Comparison of ENCODE assay signal across 1 cellular context in the genomic region with DNA sequence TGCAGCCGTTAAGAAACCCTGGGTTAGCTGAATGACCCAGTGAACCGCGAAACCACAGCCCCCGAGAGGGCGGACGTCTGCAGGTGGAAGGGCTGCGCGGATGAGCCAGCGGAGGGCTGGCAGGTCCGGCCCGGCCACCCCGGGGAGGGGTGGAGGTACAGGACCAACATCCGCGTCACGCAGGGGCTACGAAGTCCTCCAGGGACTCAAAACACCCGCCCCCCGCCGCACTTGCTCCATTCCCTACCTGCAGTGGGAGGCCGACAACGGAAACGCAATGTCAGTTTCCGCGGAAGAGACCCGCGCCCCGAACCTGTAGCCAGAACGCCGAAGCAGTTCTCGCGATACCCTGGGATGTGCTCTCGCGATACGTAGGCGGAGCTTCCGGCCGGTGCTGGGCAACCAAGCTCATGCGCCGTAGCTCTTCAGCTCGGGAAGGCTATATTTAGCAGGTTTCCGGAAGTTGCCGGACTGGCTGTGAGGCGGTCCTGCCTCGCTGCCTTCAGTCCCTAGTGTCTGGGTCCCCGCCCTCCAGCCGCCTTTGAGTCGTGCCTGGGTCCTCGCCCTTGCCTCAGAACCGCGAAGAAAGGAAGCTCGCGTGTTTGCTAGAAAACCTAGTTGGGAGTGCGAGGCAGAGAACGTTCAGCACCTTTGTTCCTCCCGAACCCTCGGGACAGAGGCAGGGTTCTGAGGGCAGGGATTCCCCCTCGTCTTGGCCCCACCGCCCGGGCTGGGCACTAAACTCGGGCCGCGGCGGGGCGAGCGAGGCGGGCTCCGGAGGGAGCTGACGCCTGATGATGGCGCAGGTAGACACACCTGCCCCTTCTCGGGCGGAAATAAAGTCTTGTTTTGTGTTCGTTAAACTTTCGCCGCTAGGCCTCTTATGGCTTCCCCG.
TF ChIP-seq lines count a peak whose summit lies in the region.

A gene with protein sequence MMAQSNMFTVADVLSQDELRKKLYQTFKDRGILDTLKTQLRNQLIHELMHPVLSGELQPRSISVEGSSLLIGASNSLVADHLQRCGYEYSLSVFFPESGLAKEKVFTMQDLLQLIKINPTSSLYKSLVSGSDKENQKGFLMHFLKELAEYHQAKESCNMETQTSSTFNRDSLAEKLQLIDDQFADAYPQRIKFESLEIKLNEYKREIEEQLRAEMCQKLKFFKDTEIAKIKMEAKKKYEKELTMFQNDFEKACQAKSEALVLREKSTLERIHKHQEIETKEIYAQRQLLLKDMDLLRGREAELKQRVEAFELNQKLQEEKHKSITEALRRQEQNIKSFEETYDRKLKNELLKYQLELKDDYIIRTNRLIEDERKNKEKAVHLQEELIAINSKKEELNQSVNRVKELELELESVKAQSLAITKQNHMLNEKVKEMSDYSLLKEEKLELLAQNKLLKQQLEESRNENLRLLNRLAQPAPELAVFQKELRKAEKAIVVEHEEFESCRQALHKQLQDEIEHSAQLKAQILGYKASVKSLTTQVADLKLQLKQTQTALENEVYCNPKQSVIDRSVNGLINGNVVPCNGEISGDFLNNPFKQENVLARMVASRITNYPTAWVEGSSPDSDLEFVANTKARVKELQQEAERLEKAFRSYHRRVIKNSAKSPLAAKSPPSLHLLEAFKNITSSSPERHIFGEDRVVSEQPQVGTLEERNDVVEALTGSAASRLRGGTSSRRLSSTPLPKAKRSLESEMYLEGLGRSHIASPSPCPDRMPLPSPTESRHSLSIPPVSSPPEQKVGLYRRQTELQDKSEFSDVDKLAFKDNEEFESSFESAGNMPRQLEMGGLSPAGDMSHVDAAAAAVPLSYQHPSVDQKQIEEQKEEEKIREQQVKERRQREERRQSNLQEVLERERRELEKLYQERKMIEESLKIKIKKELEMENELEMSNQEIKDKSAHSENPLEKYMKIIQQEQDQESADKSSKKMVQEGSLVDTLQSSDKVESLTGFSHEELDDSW (plus strand): TSS at position 471 of the 895 bp plus-strand sequence. CDS start 324 bp downstream, at position 795.
A gene (minus strand): TSS at position 343 of the 895 bp plus-strand sequence. CDS start 14,657 bp downstream, outside the sequence.

TF ChIP-seq in HepG2, 621 proteins besides CTCF, POLR2A, EP300 and RAD21 (continued from another document and continues in another):
- TF ChIP-seq, protein P1, sequence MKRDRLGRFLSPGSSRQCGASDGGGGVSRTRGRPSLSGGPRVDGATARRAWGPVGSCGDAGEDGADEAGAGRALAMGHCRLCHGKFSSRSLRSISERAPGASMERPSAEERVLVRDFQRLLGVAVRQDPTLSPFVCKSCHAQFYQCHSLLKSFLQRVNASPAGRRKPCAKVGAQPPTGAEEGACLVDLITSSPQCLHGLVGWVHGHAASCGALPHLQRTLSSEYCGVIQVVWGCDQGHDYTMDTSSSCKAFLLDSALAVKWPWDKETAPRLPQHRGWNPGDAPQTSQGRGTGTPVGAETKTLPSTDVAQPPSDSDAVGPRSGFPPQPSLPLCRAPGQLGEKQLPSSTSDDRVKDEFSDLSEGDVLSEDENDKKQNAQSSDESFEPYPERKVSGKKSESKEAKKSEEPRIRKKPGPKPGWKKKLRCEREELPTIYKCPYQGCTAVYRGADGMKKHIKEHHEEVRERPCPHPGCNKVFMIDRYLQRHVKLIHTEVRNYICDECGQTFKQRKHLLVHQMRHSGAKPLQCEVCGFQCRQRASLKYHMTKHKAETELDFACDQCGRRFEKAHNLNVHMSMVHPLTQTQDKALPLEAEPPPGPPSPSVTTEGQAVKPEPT (CRISPR knock-in tag; IDR thresholded peaks at IDR 0.05; ENCODE audit: low read depth) = no peak
- TF ChIP-seq ZNF547 (CRISPR knock-in tag; IDR thresholded peaks at IDR 0.05) = 0 out of 2 replicates have a peak, but pooled peaks have one; percentile 42
- no peak for TF ChIP-seq ZNF619 (CRISPR knock-in tag; IDR thresholded peaks at IDR 0.05)
- TF ChIP-seq, protein P2, sequence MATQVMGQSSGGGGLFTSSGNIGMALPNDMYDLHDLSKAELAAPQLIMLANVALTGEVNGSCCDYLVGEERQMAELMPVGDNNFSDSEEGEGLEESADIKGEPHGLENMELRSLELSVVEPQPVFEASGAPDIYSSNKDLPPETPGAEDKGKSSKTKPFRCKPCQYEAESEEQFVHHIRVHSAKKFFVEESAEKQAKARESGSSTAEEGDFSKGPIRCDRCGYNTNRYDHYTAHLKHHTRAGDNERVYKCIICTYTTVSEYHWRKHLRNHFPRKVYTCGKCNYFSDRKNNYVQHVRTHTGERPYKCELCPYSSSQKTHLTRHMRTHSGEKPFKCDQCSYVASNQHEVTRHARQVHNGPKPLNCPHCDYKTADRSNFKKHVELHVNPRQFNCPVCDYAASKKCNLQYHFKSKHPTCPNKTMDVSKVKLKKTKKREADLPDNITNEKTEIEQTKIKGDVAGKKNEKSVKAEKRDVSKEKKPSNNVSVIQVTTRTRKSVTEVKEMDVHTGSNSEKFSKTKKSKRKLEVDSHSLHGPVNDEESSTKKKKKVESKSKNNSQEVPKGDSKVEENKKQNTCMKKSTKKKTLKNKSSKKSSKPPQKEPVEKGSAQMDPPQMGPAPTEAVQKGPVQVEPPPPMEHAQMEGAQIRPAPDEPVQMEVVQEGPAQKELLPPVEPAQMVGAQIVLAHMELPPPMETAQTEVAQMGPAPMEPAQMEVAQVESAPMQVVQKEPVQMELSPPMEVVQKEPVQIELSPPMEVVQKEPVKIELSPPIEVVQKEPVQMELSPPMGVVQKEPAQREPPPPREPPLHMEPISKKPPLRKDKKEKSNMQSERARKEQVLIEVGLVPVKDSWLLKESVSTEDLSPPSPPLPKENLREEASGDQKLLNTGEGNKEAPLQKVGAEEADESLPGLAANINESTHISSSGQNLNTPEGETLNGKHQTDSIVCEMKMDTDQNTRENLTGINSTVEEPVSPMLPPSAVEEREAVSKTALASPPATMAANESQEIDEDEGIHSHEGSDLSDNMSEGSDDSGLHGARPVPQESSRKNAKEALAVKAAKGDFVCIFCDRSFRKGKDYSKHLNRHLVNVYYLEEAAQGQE (IDR thresholded peaks at IDR 0.05; ENCODE audit: borderline replicate concordance in 1 of 2, low read depth in 1 of 2, low read length in 2 of 2) = 0 out of 4 replicates have a peak, but pooled peaks of 1 of the 2 experiments have one; percentile 10
- no peak for TF ChIP-seq RBAK (CRISPR knock-in tag; IDR thresholded peaks at IDR 0.05)
- TF ChIP-seq, protein P3, sequence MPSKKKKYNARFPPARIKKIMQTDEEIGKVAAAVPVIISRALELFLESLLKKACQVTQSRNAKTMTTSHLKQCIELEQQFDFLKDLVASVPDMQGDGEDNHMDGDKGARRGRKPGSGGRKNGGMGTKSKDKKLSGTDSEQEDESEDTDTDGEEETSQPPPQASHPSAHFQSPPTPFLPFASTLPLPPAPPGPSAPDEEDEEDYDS (CRISPR knock-in tag; IDR thresholded peaks at IDR 0.05) = peak; percentile 89
- TF ChIP-seq, protein P4, sequence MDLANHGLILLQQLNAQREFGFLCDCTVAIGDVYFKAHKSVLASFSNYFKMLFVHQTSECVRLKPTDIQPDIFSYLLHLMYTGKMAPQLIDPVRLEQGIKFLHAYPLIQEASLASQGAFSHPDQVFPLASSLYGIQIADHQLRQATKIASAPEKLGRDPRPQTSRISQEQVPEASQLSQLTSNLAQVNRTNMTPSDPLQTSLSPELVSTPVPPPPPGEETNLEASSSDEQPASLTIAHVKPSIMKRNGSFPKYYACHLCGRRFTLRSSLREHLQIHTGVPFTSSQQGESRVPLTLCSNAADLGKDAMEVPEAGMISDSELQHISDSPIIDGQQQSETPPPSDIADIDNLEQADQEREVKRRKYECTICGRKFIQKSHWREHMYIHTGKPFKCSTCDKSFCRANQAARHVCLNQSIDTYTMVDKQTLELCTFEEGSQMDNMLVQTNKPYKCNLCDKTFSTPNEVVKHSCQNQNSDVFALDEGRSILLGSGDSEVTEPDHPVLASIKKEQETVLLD (CRISPR knock-in tag; IDR thresholded peaks at IDR 0.05; ENCODE audit: low read depth) = no peak
- peak; percentile 16; the same call in 1 of the 2 replicates for TF ChIP-seq KDM3A (CRISPR knock-in tag; IDR thresholded peaks at IDR 0.05; ENCODE audit: low read depth)
- no peak; the same call in 1 of the 2 replicates for TF ChIP-seq HOXA3 (CRISPR knock-in tag; IDR thresholded peaks at IDR 0.05)
- no peak for TF ChIP-seq KLF13 (CRISPR knock-in tag; IDR thresholded peaks at IDR 0.05)
- TF ChIP-seq CREB1 (IDR thresholded peaks at IDR 0.05) = no peak
- peak; percentile 33; the same call in 1 of the 2 replicates for TF ChIP-seq CREB1 (CRISPR knock-in tag; IDR thresholded peaks at IDR 0.05)
- no peak for TF ChIP-seq NFATC3 (CRISPR knock-in tag; IDR thresholded peaks at IDR 0.05)
- peak; percentile 44; the same call in 1 of the 2 replicates for TF ChIP-seq GATA4 (IDR thresholded peaks at IDR 0.05; ENCODE audit: borderline replicate concordance, low read depth)
- no peak for TF ChIP-seq RBM22 (optimal IDR thresholded peaks at IDR 0.05; ENCODE audit: low read length)
- peak; percentile 86 for TF ChIP-seq DR1 (CRISPR knock-in tag; IDR thresholded peaks at IDR 0.05)
- TF ChIP-seq PRPF4 (IDR thresholded peaks at IDR 0.05; ENCODE audit: low read depth, low read length, poor library complexity, severe bottlenecking) = no peak
- TF ChIP-seq, protein P5, sequence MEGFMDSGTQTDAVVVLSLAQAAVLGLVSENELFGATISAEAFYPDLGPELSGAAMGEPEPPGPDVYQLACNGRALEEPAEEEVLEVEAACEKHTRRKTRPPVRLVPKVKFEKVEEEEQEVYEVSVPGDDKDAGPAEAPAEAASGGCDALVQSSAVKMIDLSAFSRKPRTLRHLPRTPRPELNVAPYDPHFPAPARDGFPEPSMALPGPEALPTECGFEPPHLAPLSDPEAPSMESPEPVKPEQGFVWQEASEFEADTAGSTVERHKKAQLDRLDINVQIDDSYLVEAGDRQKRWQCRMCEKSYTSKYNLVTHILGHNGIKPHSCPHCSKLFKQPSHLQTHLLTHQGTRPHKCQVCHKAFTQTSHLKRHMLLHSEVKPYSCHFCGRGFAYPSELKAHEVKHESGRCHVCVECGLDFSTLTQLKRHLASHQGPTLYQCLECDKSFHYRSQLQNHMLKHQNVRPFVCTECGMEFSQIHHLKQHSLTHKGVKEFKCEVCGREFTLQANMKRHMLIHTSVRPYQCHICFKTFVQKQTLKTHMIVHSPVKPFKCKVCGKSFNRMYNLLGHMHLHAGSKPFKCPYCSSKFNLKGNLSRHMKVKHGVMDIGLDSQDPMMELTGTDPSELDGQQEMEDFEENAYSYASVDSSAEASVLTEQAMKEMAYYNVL (CRISPR knock-in tag; IDR thresholded peaks at IDR 0.05; ENCODE audit: borderline replicate concordance) = peak; percentile 59; the same call in 1 of the 2 replicates
- TF ChIP-seq, protein P6, sequence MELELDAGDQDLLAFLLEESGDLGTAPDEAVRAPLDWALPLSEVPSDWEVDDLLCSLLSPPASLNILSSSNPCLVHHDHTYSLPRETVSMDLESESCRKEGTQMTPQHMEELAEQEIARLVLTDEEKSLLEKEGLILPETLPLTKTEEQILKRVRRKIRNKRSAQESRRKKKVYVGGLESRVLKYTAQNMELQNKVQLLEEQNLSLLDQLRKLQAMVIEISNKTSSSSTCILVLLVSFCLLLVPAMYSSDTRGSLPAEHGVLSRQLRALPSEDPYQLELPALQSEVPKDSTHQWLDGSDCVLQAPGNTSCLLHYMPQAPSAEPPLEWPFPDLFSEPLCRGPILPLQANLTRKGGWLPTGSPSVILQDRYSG (CRISPR knock-in tag; IDR thresholded peaks at IDR 0.05) = no peak
- TF ChIP-seq, protein P7, sequence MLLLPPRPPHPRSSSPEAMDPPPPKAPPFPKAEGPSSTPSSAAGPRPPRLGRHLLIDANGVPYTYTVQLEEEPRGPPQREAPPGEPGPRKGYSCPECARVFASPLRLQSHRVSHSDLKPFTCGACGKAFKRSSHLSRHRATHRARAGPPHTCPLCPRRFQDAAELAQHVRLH (CRISPR knock-in tag; IDR thresholded peaks at IDR 0.05; ENCODE audit: borderline replicate concordance, low read depth) = peak; percentile 43; the same call in 1 of the 2 replicates
- TF ChIP-seq TP53 (CRISPR knock-in tag; conservative IDR thresholded peaks at IDR 0.05) = 0 out of 2 replicates have a peak, but pooled peaks have one; percentile 55
- no peak for TF ChIP-seq ZNF383 (CRISPR knock-in tag; IDR thresholded peaks at IDR 0.05; ENCODE audit: borderline replicate concordance)
- TF ChIP-seq ZNF562 (CRISPR knock-in tag; IDR thresholded peaks at IDR 0.05; ENCODE audit: borderline replicate concordance) = no peak
- no peak for TF ChIP-seq ZSCAN20 (CRISPR knock-in tag; IDR thresholded peaks at IDR 0.05; ENCODE audit: borderline replicate concordance)
- TF ChIP-seq, protein P8, sequence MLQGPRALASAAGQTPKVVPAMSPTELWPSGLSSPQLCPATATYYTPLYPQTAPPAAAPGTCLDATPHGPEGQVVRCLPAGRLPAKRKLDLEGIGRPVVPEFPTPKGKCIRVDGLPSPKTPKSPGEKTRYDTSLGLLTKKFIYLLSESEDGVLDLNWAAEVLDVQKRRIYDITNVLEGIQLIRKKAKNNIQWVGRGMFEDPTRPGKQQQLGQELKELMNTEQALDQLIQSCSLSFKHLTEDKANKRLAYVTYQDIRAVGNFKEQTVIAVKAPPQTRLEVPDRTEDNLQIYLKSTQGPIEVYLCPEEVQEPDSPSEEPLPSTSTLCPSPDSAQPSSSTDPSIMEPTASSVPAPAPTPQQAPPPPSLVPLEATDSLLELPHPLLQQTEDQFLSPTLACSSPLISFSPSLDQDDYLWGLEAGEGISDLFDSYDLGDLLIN (CRISPR knock-in tag; IDR thresholded peaks at IDR 0.05; ENCODE audit: borderline replicate concordance) = no peak
- TF ChIP-seq TEAD3 (CRISPR knock-in tag; optimal IDR thresholded peaks at IDR 0.05; ENCODE audit: borderline replicate concordance) = no peak
- no peak for TF ChIP-seq BCL6 (CRISPR knock-in tag; IDR thresholded peaks at IDR 0.05)
- TF ChIP-seq ESRRA (CRISPR knock-in tag; IDR thresholded peaks at IDR 0.05; ENCODE audit: low read depth) = no peak
- TF ChIP-seq, protein P9, sequence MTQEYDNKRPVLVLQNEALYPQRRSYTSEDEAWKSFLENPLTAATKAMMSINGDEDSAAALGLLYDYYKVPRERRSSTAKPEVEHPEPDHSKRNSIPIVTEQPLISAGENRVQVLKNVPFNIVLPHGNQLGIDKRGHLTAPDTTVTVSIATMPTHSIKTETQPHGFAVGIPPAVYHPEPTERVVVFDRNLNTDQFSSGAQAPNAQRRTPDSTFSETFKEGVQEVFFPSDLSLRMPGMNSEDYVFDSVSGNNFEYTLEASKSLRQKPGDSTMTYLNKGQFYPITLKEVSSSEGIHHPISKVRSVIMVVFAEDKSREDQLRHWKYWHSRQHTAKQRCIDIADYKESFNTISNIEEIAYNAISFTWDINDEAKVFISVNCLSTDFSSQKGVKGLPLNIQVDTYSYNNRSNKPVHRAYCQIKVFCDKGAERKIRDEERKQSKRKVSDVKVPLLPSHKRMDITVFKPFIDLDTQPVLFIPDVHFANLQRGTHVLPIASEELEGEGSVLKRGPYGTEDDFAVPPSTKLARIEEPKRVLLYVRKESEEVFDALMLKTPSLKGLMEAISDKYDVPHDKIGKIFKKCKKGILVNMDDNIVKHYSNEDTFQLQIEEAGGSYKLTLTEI (CRISPR knock-in tag; conservative IDR thresholded peaks at IDR 0.05) = no peak
- TF ChIP-seq ZBTB8A (CRISPR knock-in tag; IDR thresholded peaks at IDR 0.05; ENCODE audit: borderline replicate concordance, low read depth) = no peak
- TF ChIP-seq ZNF207 (IDR thresholded peaks at IDR 0.05; ENCODE audit: borderline replicate concordance) = no peak
- TF ChIP-seq SETDB1 (CRISPR knock-in tag; IDR thresholded peaks at IDR 0.05; ENCODE audit: borderline replicate concordance) = no peak
- peak; percentile 79 for TF ChIP-seq SAP130 (CRISPR knock-in tag; IDR thresholded peaks at IDR 0.05; ENCODE audit: low read depth)
- TF ChIP-seq HDAC1 (CRISPR knock-in tag; IDR thresholded peaks at IDR 0.05) = peak; percentile 53; the same call in 1 of the 2 replicates
- peak; percentile 86 for TF ChIP-seq KAT8 (CRISPR knock-in tag; IDR thresholded peaks at IDR 0.05)
- TF ChIP-seq ZBTB1 (CRISPR knock-in tag; IDR thresholded peaks at IDR 0.05; ENCODE audit: borderline replicate concordance) = no peak
- TF ChIP-seq RXRA (CRISPR knock-in tag; IDR thresholded peaks at IDR 0.05) = no peak
- TF ChIP-seq PHF20 (CRISPR knock-in tag; IDR thresholded peaks at IDR 0.05) = peak; percentile 76
- TF ChIP-seq ZSCAN12 (CRISPR knock-in tag; IDR thresholded peaks at IDR 0.05) = no peak
- no peak for TF ChIP-seq ZNF382 (CRISPR knock-in tag; IDR thresholded peaks at IDR 0.05; ENCODE audit: borderline replicate concordance)
